Comparison of ENCODE assay signal across 16 cellular contexts in the genomic region with DNA sequence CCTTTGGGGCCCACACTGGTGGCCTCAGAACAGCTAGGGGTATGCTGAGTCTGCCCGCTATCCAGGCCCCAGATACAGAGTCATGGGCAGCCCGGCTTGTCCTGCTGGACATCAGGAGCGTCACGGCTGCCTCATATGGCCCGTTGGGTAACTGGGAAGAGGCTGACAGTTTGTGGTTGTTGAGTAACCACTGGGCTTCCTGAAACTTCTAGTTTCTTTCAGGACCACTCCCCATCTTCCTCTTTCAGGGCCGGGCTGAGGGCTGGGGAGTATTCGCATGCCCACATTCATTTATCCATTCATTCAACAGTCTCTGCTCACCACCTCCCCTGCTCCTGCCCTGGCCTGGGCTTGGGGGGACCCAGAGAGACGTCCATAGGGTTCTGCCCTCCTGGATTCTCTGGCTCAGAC.
A peak's percentile ranks its signal among the peaks of the same experiment; 100 is the strongest.
DNase-seq lines count a peak whose midpoint lies in the region; ATAC-seq and TF ChIP-seq lines count a peak whose summit lies in the region.
"Had no signal": no experiment of that assay in that cellular context is flagged by ENCODE, and none has a peak within 500 bp of the region (broad histone marks: within the 10 kb centered on the region; RNA-seq: fewer than 3 reads in every experiment).

No MANE protein-coding gene starts in this region.

- no peak overlapping the region for H3K4me3 ChIP-seq in coronary artery
- H3K4me3 ChIP-seq: esophagus muscularis mucosa, SJSA1 had no signal

- DNase-seq in AML-193 (lab: John Stamatoyannopoulos, UW) (peak; percentile 97 to 98), MV-4-11 (lab: John Stamatoyannopoulos, UW) (peak; percentile 99), coronary artery (ENCODE audit: low spot score) (peak; percentile 72), medulla oblongata (ENCODE audit: extremely low spot score) (peak; percentile 73), NCI-H2227 treated with DMSO at 0.1 percent for 48 hours (lab: John Stamatoyannopoulos, UW) (no peak), DMS114 treated with DMSO at 0.1 percent for 48 hours (lab: John Stamatoyannopoulos, UW; ENCODE audit: unreplicated experiment) (no peak)
- DNase-seq: activated B cell treated with CpG ODN at 0.5 μM for 24 hours; activated T-cell treated with anti-CD3 and anti-CD28 coated beads, Interleukin-2, amount 50 U/mL, for 1 hour; mammary epithelial cell; NCI-H187; stimulated activated CD4-positive, alpha-beta T cell treated with anti-CD3 and anti-CD28 coated beads, Interleukin-12 subunit alpha, Interleukin-12 subunit beta, amount 100 ng/mL, for 4 hours had no signal

- no peak overlapping the region for H3K27ac ChIP-seq in coronary artery
- H3K27ac ChIP-seq: esophagus muscularis mucosa, KMS-11, SJSA1 had no signal

- ATAC-seq in GM21825 (IDR thresholded peaks at IDR 0.05; ENCODE audit: unreplicated experiment) (no peak), HG02588 (IDR thresholded peaks at IDR 0.05; ENCODE audit: unreplicated experiment) (no peak)

- no peak for TF ChIP-seq CTCF in coronary artery (IDR thresholded peaks at IDR 0.05)

Comparison
In these comparisons a context has a peak if more than half of its experiments do, and no peak if none do; other contexts are left out.
1. DNase-seq: peak in AML-193 (2 of 2), MV-4-11 (single experiment), coronary artery (single experiment) and medulla oblongata (single experiment); none in NCI-H2227 treated with DMSO at 0.1 percent for 48 hours (single experiment) and DMS114 treated with DMSO at 0.1 percent for 48 hours (single experiment).